Comparison of ENCODE assay signal across 1 cellular context in the genomic region with DNA sequence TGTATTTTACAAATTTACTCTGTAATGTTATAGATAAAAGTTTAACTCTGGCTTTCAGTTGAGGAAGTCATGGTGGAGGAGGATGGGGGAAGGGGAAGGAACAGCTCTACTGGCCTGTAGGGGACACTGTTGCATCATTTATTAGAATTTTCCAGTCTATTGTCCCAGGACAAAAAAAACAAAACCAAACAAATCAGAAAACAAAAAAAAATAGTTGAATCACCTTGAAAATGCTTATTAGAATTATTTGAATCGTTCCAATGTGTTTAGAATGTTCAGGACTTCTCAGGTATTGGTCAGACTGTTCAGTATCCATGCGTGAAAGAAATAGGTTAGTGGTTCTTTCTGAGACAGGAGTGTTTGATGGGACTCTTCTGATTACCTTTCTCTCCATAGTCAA.
TF ChIP-seq lines count a peak whose summit lies in the region.

No MANE protein-coding gene starts in this region.

TF ChIP-seq in HepG2, 621 proteins besides CTCF, POLR2A, EP300 and RAD21 (continued from another document and continues in another):
- TF ChIP-seq ARID2 (CRISPR knock-in tag; IDR thresholded peaks at IDR 0.05; ENCODE audit: borderline replicate concordance) = 0 out of 2 replicates have a peak, but pooled peaks have one; percentile 64
- TF ChIP-seq CEBPB (IDR thresholded peaks at IDR 0.05; ENCODE audit: borderline replicate concordance, low read depth, low read length) = peak; percentile 43; the same call in 1 of the 2 replicates
- TF ChIP-seq, protein P1, sequence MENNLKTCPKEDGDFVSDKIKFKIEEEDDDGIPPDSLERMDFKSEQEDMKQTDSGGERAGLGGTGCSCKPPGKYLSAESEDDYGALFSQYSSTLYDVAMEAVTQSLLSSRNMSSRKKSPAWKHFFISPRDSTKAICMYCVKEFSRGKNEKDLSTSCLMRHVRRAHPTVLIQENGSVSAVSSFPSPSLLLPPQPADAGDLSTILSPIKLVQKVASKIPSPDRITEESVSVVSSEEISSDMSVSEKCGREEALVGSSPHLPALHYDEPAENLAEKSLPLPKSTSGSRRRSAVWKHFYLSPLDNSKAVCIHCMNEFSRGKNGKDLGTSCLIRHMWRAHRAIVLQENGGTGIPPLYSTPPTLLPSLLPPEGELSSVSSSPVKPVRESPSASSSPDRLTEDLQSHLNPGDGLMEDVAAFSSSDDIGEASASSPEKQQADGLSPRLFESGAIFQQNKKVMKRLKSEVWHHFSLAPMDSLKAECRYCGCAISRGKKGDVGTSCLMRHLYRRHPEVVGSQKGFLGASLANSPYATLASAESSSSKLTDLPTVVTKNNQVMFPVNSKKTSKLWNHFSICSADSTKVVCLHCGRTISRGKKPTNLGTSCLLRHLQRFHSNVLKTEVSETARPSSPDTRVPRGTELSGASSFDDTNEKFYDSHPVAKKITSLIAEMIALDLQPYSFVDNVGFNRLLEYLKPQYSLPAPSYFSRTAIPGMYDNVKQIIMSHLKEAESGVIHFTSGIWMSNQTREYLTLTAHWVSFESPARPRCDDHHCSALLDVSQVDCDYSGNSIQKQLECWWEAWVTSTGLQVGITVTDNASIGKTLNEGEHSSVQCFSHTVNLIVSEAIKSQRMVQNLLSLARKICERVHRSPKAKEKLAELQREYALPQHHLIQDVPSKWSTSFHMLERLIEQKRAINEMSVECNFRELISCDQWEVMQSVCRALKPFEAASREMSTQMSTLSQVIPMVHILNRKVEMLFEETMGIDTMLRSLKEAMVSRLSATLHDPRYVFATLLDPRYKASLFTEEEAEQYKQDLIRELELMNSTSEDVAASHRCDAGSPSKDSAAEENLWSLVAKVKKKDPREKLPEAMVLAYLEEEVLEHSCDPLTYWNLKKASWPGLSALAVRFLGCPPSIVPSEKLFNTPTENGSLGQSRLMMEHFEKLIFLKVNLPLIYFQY (CRISPR knock-in tag; IDR thresholded peaks at IDR 0.05; ENCODE audit: borderline replicate concordance) = no peak
- TF ChIP-seq ZNF44 (CRISPR knock-in tag; IDR thresholded peaks at IDR 0.05) = 0 out of 2 replicates have a peak, but pooled peaks have one; percentile 3
- TF ChIP-seq, protein P2, sequence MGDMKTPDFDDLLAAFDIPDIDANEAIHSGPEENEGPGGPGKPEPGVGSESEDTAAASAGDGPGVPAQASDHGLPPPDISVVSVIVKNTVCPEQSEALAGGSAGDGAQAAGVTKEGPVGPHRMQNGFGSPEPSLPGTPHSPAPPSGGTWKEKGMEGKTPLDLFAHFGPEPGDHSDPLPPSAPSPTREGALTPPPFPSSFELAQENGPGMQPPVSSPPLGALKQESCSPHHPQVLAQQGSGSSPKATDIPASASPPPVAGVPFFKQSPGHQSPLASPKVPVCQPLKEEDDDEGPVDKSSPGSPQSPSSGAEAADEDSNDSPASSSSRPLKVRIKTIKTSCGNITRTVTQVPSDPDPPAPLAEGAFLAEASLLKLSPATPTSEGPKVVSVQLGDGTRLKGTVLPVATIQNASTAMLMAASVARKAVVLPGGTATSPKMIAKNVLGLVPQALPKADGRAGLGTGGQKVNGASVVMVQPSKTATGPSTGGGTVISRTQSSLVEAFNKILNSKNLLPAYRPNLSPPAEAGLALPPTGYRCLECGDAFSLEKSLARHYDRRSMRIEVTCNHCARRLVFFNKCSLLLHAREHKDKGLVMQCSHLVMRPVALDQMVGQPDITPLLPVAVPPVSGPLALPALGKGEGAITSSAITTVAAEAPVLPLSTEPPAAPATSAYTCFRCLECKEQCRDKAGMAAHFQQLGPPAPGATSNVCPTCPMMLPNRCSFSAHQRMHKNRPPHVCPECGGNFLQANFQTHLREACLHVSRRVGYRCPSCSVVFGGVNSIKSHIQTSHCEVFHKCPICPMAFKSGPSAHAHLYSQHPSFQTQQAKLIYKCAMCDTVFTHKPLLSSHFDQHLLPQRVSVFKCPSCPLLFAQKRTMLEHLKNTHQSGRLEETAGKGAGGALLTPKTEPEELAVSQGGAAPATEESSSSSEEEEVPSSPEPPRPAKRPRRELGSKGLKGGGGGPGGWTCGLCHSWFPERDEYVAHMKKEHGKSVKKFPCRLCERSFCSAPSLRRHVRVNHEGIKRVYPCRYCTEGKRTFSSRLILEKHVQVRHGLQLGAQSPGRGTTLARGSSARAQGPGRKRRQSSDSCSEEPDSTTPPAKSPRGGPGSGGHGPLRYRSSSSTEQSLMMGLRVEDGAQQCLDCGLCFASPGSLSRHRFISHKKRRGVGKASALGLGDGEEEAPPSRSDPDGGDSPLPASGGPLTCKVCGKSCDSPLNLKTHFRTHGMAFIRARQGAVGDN (CRISPR knock-in tag; IDR thresholded peaks at IDR 0.05) = no peak
- TF ChIP-seq RORA (CRISPR knock-in tag; IDR thresholded peaks at IDR 0.05) = no peak
- TF ChIP-seq, protein P3, sequence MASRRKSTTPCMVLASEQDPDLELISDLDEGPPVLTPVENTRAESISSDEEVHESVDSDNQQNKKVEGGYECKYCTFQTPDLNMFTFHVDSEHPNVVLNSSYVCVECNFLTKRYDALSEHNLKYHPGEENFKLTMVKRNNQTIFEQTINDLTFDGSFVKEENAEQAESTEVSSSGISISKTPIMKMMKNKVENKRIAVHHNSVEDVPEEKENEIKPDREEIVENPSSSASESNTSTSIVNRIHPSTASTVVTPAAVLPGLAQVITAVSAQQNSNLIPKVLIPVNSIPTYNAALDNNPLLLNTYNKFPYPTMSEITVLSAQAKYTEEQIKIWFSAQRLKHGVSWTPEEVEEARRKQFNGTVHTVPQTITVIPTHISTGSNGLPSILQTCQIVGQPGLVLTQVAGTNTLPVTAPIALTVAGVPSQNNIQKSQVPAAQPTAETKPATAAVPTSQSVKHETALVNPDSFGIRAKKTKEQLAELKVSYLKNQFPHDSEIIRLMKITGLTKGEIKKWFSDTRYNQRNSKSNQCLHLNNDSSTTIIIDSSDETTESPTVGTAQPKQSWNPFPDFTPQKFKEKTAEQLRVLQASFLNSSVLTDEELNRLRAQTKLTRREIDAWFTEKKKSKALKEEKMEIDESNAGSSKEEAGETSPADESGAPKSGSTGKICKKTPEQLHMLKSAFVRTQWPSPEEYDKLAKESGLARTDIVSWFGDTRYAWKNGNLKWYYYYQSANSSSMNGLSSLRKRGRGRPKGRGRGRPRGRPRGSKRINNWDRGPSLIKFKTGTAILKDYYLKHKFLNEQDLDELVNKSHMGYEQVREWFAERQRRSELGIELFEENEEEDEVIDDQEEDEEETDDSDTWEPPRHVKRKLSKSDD (CRISPR knock-in tag; IDR thresholded peaks at IDR 0.05; ENCODE audit: low read depth) = no peak
- TF ChIP-seq, protein P4, sequence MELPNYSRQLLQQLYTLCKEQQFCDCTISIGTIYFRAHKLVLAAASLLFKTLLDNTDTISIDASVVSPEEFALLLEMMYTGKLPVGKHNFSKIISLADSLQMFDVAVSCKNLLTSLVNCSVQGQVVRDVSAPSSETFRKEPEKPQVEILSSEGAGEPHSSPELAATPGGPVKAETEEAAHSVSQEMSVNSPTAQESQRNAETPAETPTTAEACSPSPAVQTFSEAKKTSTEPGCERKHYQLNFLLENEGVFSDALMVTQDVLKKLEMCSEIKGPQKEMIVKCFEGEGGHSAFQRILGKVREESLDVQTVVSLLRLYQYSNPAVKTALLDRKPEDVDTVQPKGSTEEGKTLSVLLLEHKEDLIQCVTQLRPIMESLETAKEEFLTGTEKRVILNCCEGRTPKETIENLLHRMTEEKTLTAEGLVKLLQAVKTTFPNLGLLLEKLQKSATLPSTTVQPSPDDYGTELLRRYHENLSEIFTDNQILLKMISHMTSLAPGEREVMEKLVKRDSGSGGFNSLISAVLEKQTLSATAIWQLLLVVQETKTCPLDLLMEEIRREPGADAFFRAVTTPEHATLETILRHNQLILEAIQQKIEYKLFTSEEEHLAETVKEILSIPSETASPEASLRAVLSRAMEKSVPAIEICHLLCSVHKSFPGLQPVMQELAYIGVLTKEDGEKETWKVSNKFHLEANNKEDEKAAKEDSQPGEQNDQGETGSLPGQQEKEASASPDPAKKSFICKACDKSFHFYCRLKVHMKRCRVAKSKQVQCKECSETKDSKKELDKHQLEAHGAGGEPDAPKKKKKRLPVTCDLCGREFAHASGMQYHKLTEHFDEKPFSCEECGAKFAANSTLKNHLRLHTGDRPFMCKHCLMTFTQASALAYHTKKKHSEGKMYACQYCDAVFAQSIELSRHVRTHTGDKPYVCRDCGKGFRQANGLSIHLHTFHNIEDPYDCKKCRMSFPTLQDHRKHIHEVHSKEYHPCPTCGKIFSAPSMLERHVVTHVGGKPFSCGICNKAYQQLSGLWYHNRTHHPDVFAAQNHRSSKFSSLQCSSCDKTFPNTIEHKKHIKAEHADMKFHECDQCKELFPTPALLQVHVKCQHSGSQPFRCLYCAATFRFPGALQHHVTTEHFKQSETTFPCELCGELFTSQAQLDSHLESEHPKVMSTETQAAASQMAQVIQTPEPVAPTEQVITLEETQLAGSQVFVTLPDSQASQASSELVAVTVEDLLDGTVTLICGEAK (IDR thresholded peaks at IDR 0.05) = no peak
- TF ChIP-seq, protein P4 (CRISPR knock-in tag; IDR thresholded peaks at IDR 0.05) = no peak
- peak; percentile 97 for TF ChIP-seq SMC3 (IDR thresholded peaks at IDR 0.05; ENCODE audit: low read length)
- TF ChIP-seq, protein P5, sequence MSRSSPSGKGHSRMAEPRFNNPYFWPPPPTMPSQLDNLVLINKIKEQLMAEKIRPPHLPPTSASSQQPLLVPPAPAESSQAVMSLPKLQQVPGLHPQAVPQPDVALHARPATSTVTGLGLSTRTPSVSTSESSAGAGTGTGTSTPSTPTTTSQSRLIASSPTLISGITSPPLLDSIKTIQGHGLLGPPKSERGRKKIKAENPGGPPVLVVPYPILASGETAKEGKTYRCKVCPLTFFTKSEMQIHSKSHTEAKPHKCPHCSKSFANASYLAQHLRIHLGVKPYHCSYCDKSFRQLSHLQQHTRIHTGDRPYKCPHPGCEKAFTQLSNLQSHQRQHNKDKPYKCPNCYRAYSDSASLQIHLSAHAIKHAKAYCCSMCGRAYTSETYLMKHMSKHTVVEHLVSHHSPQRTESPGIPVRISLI (CRISPR knock-in tag; IDR thresholded peaks at IDR 0.05; ENCODE audit: borderline replicate concordance) = peak; percentile 53; the same call in 1 of the 2 replicates
- TF ChIP-seq, protein P6, sequence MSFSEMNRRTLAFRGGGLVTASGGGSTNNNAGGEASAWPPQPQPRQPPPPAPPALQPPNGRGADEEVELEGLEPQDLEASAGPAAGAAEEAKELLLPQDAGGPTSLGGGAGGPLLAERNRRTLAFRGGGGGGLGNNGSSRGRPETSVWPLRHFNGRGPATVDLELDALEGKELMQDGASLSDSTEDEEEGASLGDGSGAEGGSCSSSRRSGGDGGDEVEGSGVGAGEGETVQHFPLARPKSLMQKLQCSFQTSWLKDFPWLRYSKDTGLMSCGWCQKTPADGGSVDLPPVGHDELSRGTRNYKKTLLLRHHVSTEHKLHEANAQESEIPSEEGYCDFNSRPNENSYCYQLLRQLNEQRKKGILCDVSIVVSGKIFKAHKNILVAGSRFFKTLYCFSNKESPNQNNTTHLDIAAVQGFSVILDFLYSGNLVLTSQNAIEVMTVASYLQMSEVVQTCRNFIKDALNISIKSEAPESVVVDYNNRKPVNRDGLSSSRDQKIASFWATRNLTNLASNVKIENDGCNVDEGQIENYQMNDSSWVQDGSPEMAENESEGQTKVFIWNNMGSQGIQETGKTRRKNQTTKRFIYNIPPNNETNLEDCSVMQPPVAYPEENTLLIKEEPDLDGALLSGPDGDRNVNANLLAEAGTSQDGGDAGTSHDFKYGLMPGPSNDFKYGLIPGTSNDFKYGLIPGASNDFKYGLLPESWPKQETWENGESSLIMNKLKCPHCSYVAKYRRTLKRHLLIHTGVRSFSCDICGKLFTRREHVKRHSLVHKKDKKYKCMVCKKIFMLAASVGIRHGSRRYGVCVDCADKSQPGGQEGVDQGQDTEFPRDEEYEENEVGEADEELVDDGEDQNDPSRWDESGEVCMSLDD (CRISPR knock-in tag; IDR thresholded peaks at IDR 0.05; ENCODE audit: borderline replicate concordance) = no peak
- TF ChIP-seq, protein P7, sequence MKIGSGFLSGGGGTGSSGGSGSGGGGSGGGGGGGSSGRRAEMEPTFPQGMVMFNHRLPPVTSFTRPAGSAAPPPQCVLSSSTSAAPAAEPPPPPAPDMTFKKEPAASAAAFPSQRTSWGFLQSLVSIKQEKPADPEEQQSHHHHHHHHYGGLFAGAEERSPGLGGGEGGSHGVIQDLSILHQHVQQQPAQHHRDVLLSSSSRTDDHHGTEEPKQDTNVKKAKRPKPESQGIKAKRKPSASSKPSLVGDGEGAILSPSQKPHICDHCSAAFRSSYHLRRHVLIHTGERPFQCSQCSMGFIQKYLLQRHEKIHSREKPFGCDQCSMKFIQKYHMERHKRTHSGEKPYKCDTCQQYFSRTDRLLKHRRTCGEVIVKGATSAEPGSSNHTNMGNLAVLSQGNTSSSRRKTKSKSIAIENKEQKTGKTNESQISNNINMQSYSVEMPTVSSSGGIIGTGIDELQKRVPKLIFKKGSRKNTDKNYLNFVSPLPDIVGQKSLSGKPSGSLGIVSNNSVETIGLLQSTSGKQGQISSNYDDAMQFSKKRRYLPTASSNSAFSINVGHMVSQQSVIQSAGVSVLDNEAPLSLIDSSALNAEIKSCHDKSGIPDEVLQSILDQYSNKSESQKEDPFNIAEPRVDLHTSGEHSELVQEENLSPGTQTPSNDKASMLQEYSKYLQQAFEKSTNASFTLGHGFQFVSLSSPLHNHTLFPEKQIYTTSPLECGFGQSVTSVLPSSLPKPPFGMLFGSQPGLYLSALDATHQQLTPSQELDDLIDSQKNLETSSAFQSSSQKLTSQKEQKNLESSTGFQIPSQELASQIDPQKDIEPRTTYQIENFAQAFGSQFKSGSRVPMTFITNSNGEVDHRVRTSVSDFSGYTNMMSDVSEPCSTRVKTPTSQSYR (CRISPR knock-in tag; IDR thresholded peaks at IDR 0.05; ENCODE audit: borderline replicate concordance) = peak; percentile 83; the same call in 1 of the 2 replicates
